Comparison of ENCODE assay signal across 13 cellular contexts in the genomic region with DNA sequence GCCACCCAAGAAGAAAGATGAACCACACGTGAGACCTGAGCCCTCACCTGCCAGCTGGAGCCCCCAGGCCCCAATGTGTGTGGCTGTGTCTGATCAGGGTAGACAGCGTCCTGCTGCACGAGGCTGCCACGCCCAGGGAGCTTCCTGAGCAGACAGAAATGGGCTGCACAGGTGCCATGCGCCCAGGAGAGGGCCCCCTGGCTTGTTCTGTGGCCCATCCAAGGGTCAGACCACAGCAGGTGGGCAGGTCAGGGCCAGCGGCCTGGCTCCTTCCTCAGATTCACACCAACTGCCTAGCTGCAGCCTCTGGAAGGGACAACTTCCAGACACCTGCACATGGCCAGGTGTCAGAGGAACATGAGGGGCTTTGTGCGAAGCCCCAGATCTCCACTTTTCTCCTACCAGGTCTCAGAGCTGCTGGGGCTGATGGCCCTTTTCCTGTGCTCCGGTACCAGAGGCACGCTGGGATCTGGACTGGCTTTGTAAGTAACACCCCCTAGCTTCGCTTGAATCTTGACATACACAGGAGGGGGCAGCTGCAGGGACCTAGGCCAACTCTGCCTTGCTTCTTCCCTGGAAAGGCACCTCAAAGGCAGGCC. TPM values are rescaled to one million over a fixed set of nuclear protein-coding genes. Genes with fewer than 3 reads are reported as not detected.
A peak's percentile ranks its signal among the peaks of the same experiment; 100 is the strongest.
DNase-seq lines count a peak whose midpoint lies in the region; ATAC-seq, FAIRE-seq and TF ChIP-seq lines count a peak whose summit lies in the region.
"Had no signal": no experiment of that assay in that cellular context is flagged by ENCODE, and none has a peak within 500 bp of the region (broad histone marks: within the 10 kb centered on the region; RNA-seq: fewer than 3 reads in every experiment).

No MANE protein-coding gene starts in this region.

- no peak overlapping the region for H3K4me3 ChIP-seq in Peyer's patch
- H3K4me3 ChIP-seq in keratinocyte (ENCODE audit: control insufficient read depth in 2 of 3, extremely low read depth in 1 of 3, insufficient read depth in 2 of 3, low read depth in 1 of 3, low read length in 3 of 3): no peak overlapping the region
- H3K4me3 ChIP-seq: ascending aorta had no signal

- H3K4me2 ChIP-seq in keratinocyte (ENCODE audit: control insufficient read depth, extremely low read depth, insufficient read depth, low read depth, low read length): no peak overlapping the region

- H3K79me2 ChIP-seq in keratinocyte (ENCODE audit: control insufficient read depth, insufficient read depth, low read length): no peaks in the 10 kb centered on the region

- dilution Hi-C loops in keratinocyte (cut with MboI; ENCODE audit: extremely low pct_ligation_motif_present, low sequenced_read_pairs): no loop called here

- no peak overlapping the region for H3K27ac ChIP-seq in Peyer's patch
- H3K27ac ChIP-seq in keratinocyte (ENCODE audit: control insufficient read depth, insufficient read depth, low read length): no peak overlapping the region
- H3K27ac ChIP-seq: ascending aorta had no signal

- H4K20me1 ChIP-seq in keratinocyte (ENCODE audit: control insufficient read depth, extremely low read depth, insufficient read depth, low read length): no peaks in the 10 kb centered on the region

- no peak overlapping the region for H2AFZ ChIP-seq in keratinocyte (ENCODE audit: control insufficient read depth, low read length)

- TF ChIP-seq POLR2A in Peyer's patch (IDR thresholded peaks at IDR 0.05): no peak

- H3K4me1 ChIP-seq in Peyer's patch (no peaks in the 10 kb centered on the region), keratinocyte (ENCODE audit: control insufficient read depth, extremely low read depth, insufficient read depth, low read length) (no peaks in the 10 kb centered on the region)
- H3K4me1 ChIP-seq: ascending aorta had no signal

- no peaks in the 10 kb centered on the region for H3K9me1 ChIP-seq in keratinocyte (ENCODE audit: control insufficient read depth, extremely low read depth, insufficient read depth, low read length)

- H3K9ac ChIP-seq in keratinocyte (ENCODE audit: control insufficient read depth, extremely low read depth, insufficient read depth, low read length): no peak overlapping the region

- H3K27me3 ChIP-seq in Peyer's patch: no peaks in the 10 kb centered on the region
- peaks cover 4% of the 10 kb centered on the region for H3K27me3 ChIP-seq in keratinocyte (ENCODE audit: control insufficient read depth, extremely low read depth, insufficient read depth, low read length)
- H3K27me3 ChIP-seq: ascending aorta had no signal

- peak; percentile 64 for ATAC-seq in stimulated activated memory B cell treated with anti-CD40 and anti-IgM and Interleukin-4, amounts not matched to agents 10 μg/mL and 1 μg/mL and 100 μg/mL, for 72 hours
- ATAC-seq in GM21381 (IDR thresholded peaks at IDR 0.05; ENCODE audit: unreplicated experiment) (no peak), esophagus mucosa (no peak)

- H3K27ac Mint-ChIP-seq in activated CD4-positive, alpha-beta T cell treated with anti-CD3 and anti-CD28 coated beads, Interleukin-2, amount 10 ng/mL, durations not matched to agents 7 days and 5 days: peak overlapping the region; percentile 82
- H3K27ac Mint-ChIP-seq in stimulated activated memory B cell treated with anti-CD40 and anti-IgM and Interleukin-4, amounts not matched to agents 10 μg/mL and 1 μg/mL and 100 μg/mL, for 72 hours: no peak overlapping the region
- H3K27ac Mint-ChIP-seq: nephron had no signal

- H3K9me3 Mint-ChIP-seq in activated CD4-positive, alpha-beta T cell treated with anti-CD3 and anti-CD28 coated beads, Interleukin-2, amount 10 ng/mL, durations not matched to agents 7 days and 5 days: no peaks in the 10 kb centered on the region
- no peaks in the 10 kb centered on the region for H3K9me3 Mint-ChIP-seq in stimulated activated memory B cell treated with anti-CD40 and anti-IgM and Interleukin-4, amounts not matched to agents 10 μg/mL and 1 μg/mL and 100 μg/mL, for 72 hours
- H3K9me3 Mint-ChIP-seq: nephron had no signal

- no peaks in the 10 kb centered on the region for H3K36me3 ChIP-seq in Peyer's patch
- no peaks in the 10 kb centered on the region for H3K36me3 ChIP-seq in keratinocyte (ENCODE audit: control insufficient read depth in 2 of 2, extremely low read depth in 1 of 2, insufficient read depth in 2 of 2, low read length in 2 of 2)
- H3K36me3 ChIP-seq: ascending aorta had no signal

- POLR2A ChIA-PET in activated CD4-positive, alpha-beta T cell treated with anti-CD3 and anti-CD28 coated beads, Interleukin-2, amount 10 ng/mL, durations not matched to agents 7 days and 5 days (lab: Charles Lee): interaction anchor here (0.6 kb wide), 1 partner anchor 8 kb away, joined by 3 read pairs; no protein-coding TSS in a partner anchor

- DNase-seq in activated CD4-positive, alpha-beta T cell treated with anti-CD3 and anti-CD28 coated beads, Interleukin-2, amount 10 ng/mL, durations not matched to agents 7 days and 5 days: peak; percentile 49
- DNase-seq in activated CD4-positive, alpha-beta T cell treated with anti-CD3 and anti-CD28 coated beads for 1 hour: no peak
- DNase-seq in Peyer's patch (peak in 2 of 3 donors; percentile 13 to 59), keratinocyte (ENCODE audit: low read depth, low spot score) (no peak), AG20443 (ENCODE audit: low spot score) (no peak)
- DNase-seq: effector CD4-positive, alpha-beta T cell; KG1; NCI-H2029 treated with DMSO at 0.1 percent for 48 hours had no signal

- no peak for TF ChIP-seq CTCF in Peyer's patch (IDR thresholded peaks at IDR 0.05)
- peak in 2 of 3 experiments; percentile 4 to 12 for TF ChIP-seq CTCF in keratinocyte (optimal IDR thresholded peaks at IDR 0.05 in 1 of 3, IDR thresholded peaks at IDR 0.05 in 1 of 3, conservative IDR thresholded peaks at IDR 0.05 in 1 of 3; ENCODE audit: extremely low read depth in 1 of 3, insufficient read depth in 2 of 3, low read length in 3 of 3)

- no peaks in the 10 kb centered on the region for H3K36me3 Mint-ChIP-seq in activated CD4-positive, alpha-beta T cell treated with anti-CD3 and anti-CD28 coated beads, Interleukin-2, amount 10 ng/mL, durations not matched to agents 7 days and 5 days (ENCODE audit: low read depth)
- H3K36me3 Mint-ChIP-seq in stimulated activated memory B cell treated with anti-CD40 and anti-IgM and Interleukin-4, amounts not matched to agents 10 μg/mL and 1 μg/mL and 100 μg/mL, for 72 hours: no peaks in the 10 kb centered on the region

- H3K4me3 Mint-ChIP-seq in activated CD4-positive, alpha-beta T cell treated with anti-CD3 and anti-CD28 coated beads, Interleukin-2, amount 10 ng/mL, durations not matched to agents 7 days and 5 days: peak overlapping the region; percentile 51
- no peak overlapping the region for H3K4me3 Mint-ChIP-seq in stimulated activated memory B cell treated with anti-CD40 and anti-IgM and Interleukin-4, amounts not matched to agents 10 μg/mL and 1 μg/mL and 100 μg/mL, for 72 hours
- H3K4me3 Mint-ChIP-seq: nephron had no signal

- H3K27me3 Mint-ChIP-seq in activated CD4-positive, alpha-beta T cell treated with anti-CD3 and anti-CD28 coated beads, Interleukin-2, amount 10 ng/mL, durations not matched to agents 7 days and 5 days: peaks cover 4% of the 10 kb centered on the region
- peaks cover 63% of the 10 kb centered on the region for H3K27me3 Mint-ChIP-seq in stimulated activated memory B cell treated with anti-CD40 and anti-IgM and Interleukin-4, amounts not matched to agents 10 μg/mL and 1 μg/mL and 100 μg/mL, for 72 hours

- no peak for FAIRE-seq in keratinocyte (lab: Jason Lieb, UNC)

- H3K9me3 ChIP-seq in Peyer's patch: no peaks in the 10 kb centered on the region
- no peaks in the 10 kb centered on the region for H3K9me3 ChIP-seq in keratinocyte (ENCODE audit: control insufficient read depth, low read depth, low read length)
- H3K9me3 ChIP-seq: ascending aorta had no signal

- CTCF ChIA-PET in activated CD4-positive, alpha-beta T cell treated with anti-CD3 and anti-CD28 coated beads, Interleukin-2, amount 10 ng/mL, durations not matched to agents 7 days and 5 days (lab: Charles Lee): interaction anchor here (0.8 to 1.7 kb wide), 6 partner anchors 10 to 138 kb away, joined by 3 to 5 read pairs (median 4); no protein-coding TSS in a partner anchor

- peaks cover 15% of the 10 kb centered on the region for H3K4me1 Mint-ChIP-seq in activated CD4-positive, alpha-beta T cell treated with anti-CD3 and anti-CD28 coated beads, Interleukin-2, amount 10 ng/mL, durations not matched to agents 7 days and 5 days
- H3K4me1 Mint-ChIP-seq in stimulated activated memory B cell treated with anti-CD40 and anti-IgM and Interleukin-4, amounts not matched to agents 10 μg/mL and 1 μg/mL and 100 μg/mL, for 72 hours: peaks cover 12% of the 10 kb centered on the region
- H3K4me1 Mint-ChIP-seq: nephron had no signal

RNA-seq across cellular contexts. Expression of a gene that starts 10.8 kb away (rescaled TPM):
- total RNA-seq in activated CD4-positive, alpha-beta T cell treated with anti-CD3 and anti-CD28 coated beads, Interleukin-2, amount 10 ng/mL, durations not matched to agents 7 days and 5 days: 1 to 10 TPM; 1.9 TPM
- total RNA-seq in Peyer's patch (1 to 10 TPM in 2 of 4 donors, under 1 TPM in 2; 0.47 to 5.0 (median 0.95) TPM), esophagus mucosa (0.12 TPM)
- 0.03 TPM in 3 replicates for polyA plus RNA-seq in keratinocyte
- polyA plus RNA-seq in keratinocyte (2011; ENCODE audit: low read depth): not detected
- not detected in 2 replicates for polyA plus RNA-seq in keratinocyte (2011; cell fraction: cytosol; rRNA removed)
- 0.07 TPM in 1 of 2 replicates, not detected in the other for polyA plus RNA-seq in keratinocyte (2011; cell fraction: nucleus; rRNA removed)
- polyA plus RNA-seq in keratinocyte (2012; ENCODE audit: low replicate concordance): not detected in 2 replicates
- not detected in 3 replicates for polyA minus RNA-seq in keratinocyte
- not detected for polyA minus RNA-seq in keratinocyte (2011; cell fraction: cytosol; rRNA and poly(A)+ RNA removed)
- not detected in 2 replicates for polyA minus RNA-seq in keratinocyte (2011; cell fraction: nucleus; rRNA and poly(A)+ RNA removed)

Comparison
In these comparisons a context has a peak if more than half of its experiments do, and no peak if none do; other contexts are left out.
1. DNase-seq: peak in activated CD4-positive, alpha-beta T cell treated with anti-CD3 and anti-CD28 coated beads, Interleukin-2, amount 10 ng/mL, durations not matched to agents 7 days and 5 days (single experiment) and Peyer's patch (2 of 3); none in activated CD4-positive, alpha-beta T cell treated with anti-CD3 and anti-CD28 coated beads for 1 hour (single experiment), keratinocyte (single experiment) and AG20443 (single experiment).
2. CTCF ChIP-seq: peak in keratinocyte (2 of 3); none in Peyer's patch (0 of 6).